ENCODE assay signal across 1 cellular context in genomic region chr6:106787327-106788196, GRCh38.
A peak's percentile ranks its signal among the peaks of the same experiment; 100 is the strongest.
TF ChIP-seq lines count a peak whose summit lies in the region.

No MANE protein-coding gene starts in this region.

TF ChIP-seq in HepG2, 621 proteins besides CTCF, POLR2A, EP300 and RAD21 (continued from another document and continues in another):
- TF ChIP-seq, protein P1, sequence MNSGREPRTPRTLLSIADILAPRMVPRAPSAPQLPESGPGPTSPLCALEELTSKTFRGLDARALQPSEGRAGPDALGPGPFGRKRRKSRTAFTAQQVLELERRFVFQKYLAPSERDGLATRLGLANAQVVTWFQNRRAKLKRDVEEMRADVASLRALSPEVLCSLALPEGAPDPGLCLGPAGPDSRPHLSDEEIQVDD (CRISPR knock-in tag; IDR thresholded peaks at IDR 0.05; ENCODE audit: borderline replicate concordance), result no peak
- no peak for TF ChIP-seq RAD51 (IDR thresholded peaks at IDR 0.05; ENCODE audit: borderline replicate concordance)
- TF ChIP-seq, protein P2, sequence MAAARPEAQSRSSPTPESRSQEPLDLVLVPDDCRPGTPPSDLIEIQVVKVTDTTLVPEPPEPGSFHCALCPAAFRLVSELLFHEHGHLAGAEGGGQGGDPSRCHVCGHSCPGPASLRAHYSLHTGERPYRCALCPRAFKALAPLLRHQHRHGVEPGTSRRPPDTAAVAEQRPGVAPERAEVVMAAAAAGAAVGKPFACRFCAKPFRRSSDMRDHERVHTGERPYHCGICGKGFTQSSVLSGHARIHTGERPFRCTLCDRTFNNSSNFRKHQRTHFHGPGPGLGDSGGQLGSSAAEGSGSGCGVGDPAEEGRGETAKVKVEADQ (CRISPR knock-in tag; IDR thresholded peaks at IDR 0.05; ENCODE audit: borderline replicate concordance), result no peak
- peak; percentile 63 for TF ChIP-seq HNF4A (CRISPR knock-in tag; IDR thresholded peaks at IDR 0.05)
- TF ChIP-seq ZNF383 (CRISPR knock-in tag; IDR thresholded peaks at IDR 0.05; ENCODE audit: borderline replicate concordance), result no peak
- no peak for TF ChIP-seq PRMT3 (CRISPR knock-in tag; IDR thresholded peaks at IDR 0.05; ENCODE audit: borderline replicate concordance, low read depth)
- no peak for TF ChIP-seq DZIP1 (CRISPR knock-in tag; IDR thresholded peaks at IDR 0.05)
- no peak for TF ChIP-seq SSRP1 (CRISPR knock-in tag; IDR thresholded peaks at IDR 0.05)
- TF ChIP-seq FOXA3 (CRISPR knock-in tag; IDR thresholded peaks at IDR 0.05), result no peak
- no peak for TF ChIP-seq DNMT3B (CRISPR knock-in tag; conservative IDR thresholded peaks at IDR 0.05)
- TF ChIP-seq ZNF547 (CRISPR knock-in tag; IDR thresholded peaks at IDR 0.05), result no peak
- no peak for TF ChIP-seq ZNF263 (CRISPR knock-in tag; IDR thresholded peaks at IDR 0.05)
- TF ChIP-seq ZNF770 (CRISPR knock-in tag; IDR thresholded peaks at IDR 0.05), result no peak
- no peak for TF ChIP-seq TP53 (CRISPR knock-in tag; conservative IDR thresholded peaks at IDR 0.05)
- TF ChIP-seq IRX3 (CRISPR knock-in tag; IDR thresholded peaks at IDR 0.05; ENCODE audit: borderline replicate concordance, low read depth), result no peak
- no peak for TF ChIP-seq JDP2 (CRISPR knock-in tag; IDR thresholded peaks at IDR 0.05; ENCODE audit: borderline replicate concordance)
- no peak for TF ChIP-seq NCOA5 (CRISPR knock-in tag; IDR thresholded peaks at IDR 0.05)
- TF ChIP-seq RORA (CRISPR knock-in tag; IDR thresholded peaks at IDR 0.05), result no peak
- no peak for TF ChIP-seq REL (CRISPR knock-in tag; conservative IDR thresholded peaks at IDR 0.05)
- TF ChIP-seq ZNF234 (CRISPR knock-in tag; conservative IDR thresholded peaks at IDR 0.05), result no peak
- TF ChIP-seq STAT5B (CRISPR knock-in tag; IDR thresholded peaks at IDR 0.05), result no peak
- TF ChIP-seq SIX4 (CRISPR knock-in tag; IDR thresholded peaks at IDR 0.05), result no peak
- TF ChIP-seq MTF1 (CRISPR knock-in tag; IDR thresholded peaks at IDR 0.05), result no peak
- no peak for TF ChIP-seq ZNF75D (CRISPR knock-in tag; IDR thresholded peaks at IDR 0.05; ENCODE audit: borderline replicate concordance)
- TF ChIP-seq ZNF251 (CRISPR knock-in tag; IDR thresholded peaks at IDR 0.05), result no peak
- peak; percentile 28; the same call in 1 of the 2 replicates for TF ChIP-seq YEATS4 (CRISPR knock-in tag; IDR thresholded peaks at IDR 0.05; ENCODE audit: borderline replicate concordance)
- TF ChIP-seq ZNF282 (IDR thresholded peaks at IDR 0.05; ENCODE audit: partially characterized antibody), result no peak
- no peak for TF ChIP-seq HMGA1 (CRISPR knock-in tag; conservative IDR thresholded peaks at IDR 0.05)
- no peak for TF ChIP-seq MBD4 (IDR thresholded peaks at IDR 0.05; ENCODE audit: borderline replicate concordance, low read length)
- 0 out of 2 replicates have a peak, but pooled peaks have one; percentile 32 for TF ChIP-seq ATF1 (CRISPR knock-in tag; IDR thresholded peaks at IDR 0.05)
- TF ChIP-seq, protein P3, sequence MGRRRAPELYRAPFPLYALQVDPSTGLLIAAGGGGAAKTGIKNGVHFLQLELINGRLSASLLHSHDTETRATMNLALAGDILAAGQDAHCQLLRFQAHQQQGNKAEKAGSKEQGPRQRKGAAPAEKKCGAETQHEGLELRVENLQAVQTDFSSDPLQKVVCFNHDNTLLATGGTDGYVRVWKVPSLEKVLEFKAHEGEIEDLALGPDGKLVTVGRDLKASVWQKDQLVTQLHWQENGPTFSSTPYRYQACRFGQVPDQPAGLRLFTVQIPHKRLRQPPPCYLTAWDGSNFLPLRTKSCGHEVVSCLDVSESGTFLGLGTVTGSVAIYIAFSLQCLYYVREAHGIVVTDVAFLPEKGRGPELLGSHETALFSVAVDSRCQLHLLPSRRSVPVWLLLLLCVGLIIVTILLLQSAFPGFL (CRISPR knock-in tag; IDR thresholded peaks at IDR 0.05), result no peak
- no peak for TF ChIP-seq ZC3H4 (CRISPR knock-in tag; IDR thresholded peaks at IDR 0.05; ENCODE audit: borderline replicate concordance)
- peak; percentile 59; the same call in 1 of the 2 replicates for TF ChIP-seq GZF1 (CRISPR knock-in tag; IDR thresholded peaks at IDR 0.05)
- TF ChIP-seq PITX1 (CRISPR knock-in tag; IDR thresholded peaks at IDR 0.05), result no peak
- no peak for TF ChIP-seq TBL1XR1 (IDR thresholded peaks at IDR 0.05; ENCODE audit: borderline replicate concordance, low read length, partially characterized antibody)
- no peak for TF ChIP-seq RARG (CRISPR knock-in tag; IDR thresholded peaks at IDR 0.05; ENCODE audit: low read depth)
- TF ChIP-seq ZNF354B (CRISPR knock-in tag; IDR thresholded peaks at IDR 0.05), result no peak
- no peak for TF ChIP-seq SMYD3 (CRISPR knock-in tag; IDR thresholded peaks at IDR 0.05)
- no peak for TF ChIP-seq ZNF724P (CRISPR knock-in tag; IDR thresholded peaks at IDR 0.05; ENCODE audit: borderline replicate concordance)
- no peak for TF ChIP-seq ZNF180 (CRISPR knock-in tag; IDR thresholded peaks at IDR 0.05; ENCODE audit: borderline replicate concordance, low read depth)
- TF ChIP-seq NR2F2 (IDR thresholded peaks at IDR 0.05; ENCODE audit: borderline replicate concordance, low read depth), result no peak
- TF ChIP-seq ZNF670 (CRISPR knock-in tag; IDR thresholded peaks at IDR 0.05; ENCODE audit: borderline replicate concordance), result no peak
- peak; percentile 51; the same call in 1 of the 2 replicates for TF ChIP-seq KAT7 (CRISPR knock-in tag; IDR thresholded peaks at IDR 0.05; ENCODE audit: borderline replicate concordance)
- no peak for TF ChIP-seq SP5 (CRISPR knock-in tag; IDR thresholded peaks at IDR 0.05; ENCODE audit: borderline replicate concordance, low read depth)
- TF ChIP-seq ZNF276 (CRISPR knock-in tag; IDR thresholded peaks at IDR 0.05; ENCODE audit: low read depth), result no peak
- no peak for TF ChIP-seq ZNF816 (CRISPR knock-in tag; IDR thresholded peaks at IDR 0.05; ENCODE audit: borderline replicate concordance)
- TF ChIP-seq, protein P4, sequence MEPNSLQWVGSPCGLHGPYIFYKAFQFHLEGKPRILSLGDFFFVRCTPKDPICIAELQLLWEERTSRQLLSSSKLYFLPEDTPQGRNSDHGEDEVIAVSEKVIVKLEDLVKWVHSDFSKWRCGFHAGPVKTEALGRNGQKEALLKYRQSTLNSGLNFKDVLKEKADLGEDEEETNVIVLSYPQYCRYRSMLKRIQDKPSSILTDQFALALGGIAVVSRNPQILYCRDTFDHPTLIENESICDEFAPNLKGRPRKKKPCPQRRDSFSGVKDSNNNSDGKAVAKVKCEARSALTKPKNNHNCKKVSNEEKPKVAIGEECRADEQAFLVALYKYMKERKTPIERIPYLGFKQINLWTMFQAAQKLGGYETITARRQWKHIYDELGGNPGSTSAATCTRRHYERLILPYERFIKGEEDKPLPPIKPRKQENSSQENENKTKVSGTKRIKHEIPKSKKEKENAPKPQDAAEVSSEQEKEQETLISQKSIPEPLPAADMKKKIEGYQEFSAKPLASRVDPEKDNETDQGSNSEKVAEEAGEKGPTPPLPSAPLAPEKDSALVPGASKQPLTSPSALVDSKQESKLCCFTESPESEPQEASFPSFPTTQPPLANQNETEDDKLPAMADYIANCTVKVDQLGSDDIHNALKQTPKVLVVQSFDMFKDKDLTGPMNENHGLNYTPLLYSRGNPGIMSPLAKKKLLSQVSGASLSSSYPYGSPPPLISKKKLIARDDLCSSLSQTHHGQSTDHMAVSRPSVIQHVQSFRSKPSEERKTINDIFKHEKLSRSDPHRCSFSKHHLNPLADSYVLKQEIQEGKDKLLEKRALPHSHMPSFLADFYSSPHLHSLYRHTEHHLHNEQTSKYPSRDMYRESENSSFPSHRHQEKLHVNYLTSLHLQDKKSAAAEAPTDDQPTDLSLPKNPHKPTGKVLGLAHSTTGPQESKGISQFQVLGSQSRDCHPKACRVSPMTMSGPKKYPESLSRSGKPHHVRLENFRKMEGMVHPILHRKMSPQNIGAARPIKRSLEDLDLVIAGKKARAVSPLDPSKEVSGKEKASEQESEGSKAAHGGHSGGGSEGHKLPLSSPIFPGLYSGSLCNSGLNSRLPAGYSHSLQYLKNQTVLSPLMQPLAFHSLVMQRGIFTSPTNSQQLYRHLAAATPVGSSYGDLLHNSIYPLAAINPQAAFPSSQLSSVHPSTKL (CRISPR knock-in tag; IDR thresholded peaks at IDR 0.05), result no peak
- peak; percentile 97 for TF ChIP-seq CEBPG (CRISPR knock-in tag; IDR thresholded peaks at IDR 0.05)
- TF ChIP-seq ZNF841 (CRISPR knock-in tag; IDR thresholded peaks at IDR 0.05; ENCODE audit: borderline replicate concordance), result no peak
- TF ChIP-seq ZNF580 (CRISPR knock-in tag; IDR thresholded peaks at IDR 0.05; ENCODE audit: borderline replicate concordance, low read depth), result no peak
- TF ChIP-seq ZNF550 (CRISPR knock-in tag; IDR thresholded peaks at IDR 0.05; ENCODE audit: borderline replicate concordance), result no peak
- TF ChIP-seq MEIS2 (CRISPR knock-in tag; IDR thresholded peaks at IDR 0.05), result no peak
